ENCODE assay signal across 16 cellular contexts in genomic region chr20:63163596-63164560, GRCh38. TPM values are rescaled to one million over a fixed set of nuclear protein-coding genes. Genes with fewer than 3 reads are reported as not detected.
DNase-seq lines count a peak whose midpoint lies in the region; ATAC-seq and TF ChIP-seq lines count a peak whose summit lies in the region.
"Had no signal": no experiment of that assay in that cellular context is flagged by ENCODE, and none has a peak within 500 bp of the region (broad histone marks: within the 10 kb centered on the region; RNA-seq: fewer than 3 reads in every experiment).

No MANE protein-coding gene starts in this region.

- no peaks in the 10 kb centered on the region for H3F3A ChIP-seq in neural cell (ENCODE audit: insufficient read depth, low read length, poor library complexity, severe bottlenecking)

- 53% methylated on average over 6 of the region's 18 CpGs for WGBS in right lobe of liver (ENCODE audit: insufficient coverage, low coverage, low lambda C conversion rate, missing lambda C conversion rate)

- H3K79me2 ChIP-seq in neural cell (replicated peaks; ENCODE audit: insufficient read depth, low read length), result no peaks in the 10 kb centered on the region

- no peak for ATAC-seq in right lobe of liver
- ATAC-seq: HCT116 had no signal

- no peaks in the 10 kb centered on the region for H3K9me2 ChIP-seq in neural cell (ENCODE audit: insufficient read depth, low read length)

- no peaks in the 10 kb centered on the region for H3K36me3 Mint-ChIP-seq in brain
- H3K36me3 Mint-ChIP-seq in osteocyte (ENCODE audit: unreplicated experiment), result no peaks in the 10 kb centered on the region

- H3K9me3 ChIP-seq in BLaER1 treated with 17β-estradiol and CSF1 and Interleukin-3, amounts not matched to agents 10 nM and 100 nM (replicated peaks in 1 of 11), result peaks cover 0 to under 1% (median 0%) of the 10 kb centered on the region in 11 experiments; a peak in 1 of 22 replicates
- H3K9me3 ChIP-seq in HEK293 (ENCODE audit: control insufficient read depth, insufficient read depth, low read depth, low read length) (no peaks in the 10 kb centered on the region), neural cell (ENCODE audit: low read length) (no peaks in the 10 kb centered on the region), right lobe of liver (no peaks in the 10 kb centered on the region)
- H3K9me3 ChIP-seq: neutrophil, testis had no signal

- DNase-seq in GM10266 (ENCODE audit: extremely low spot score) (no peak), osteocyte (ENCODE audit: extremely low spot score, unreplicated experiment) (no peak), right lobe of liver (no peak)
- DNase-seq in central memory CD4-positive, alpha-beta T cell, result no peak
- DNase-seq: activated CD4-positive, CD25-positive, alpha-beta regulatory T cell treated with anti-CD3 and anti-CD28 coated beads, Interleukin-2, amount 50 U/mL, for 72 hours; erythroblast; mesendoderm; stimulated activated CD4-positive, alpha-beta T cell treated with anti-CD3 and anti-CD28 coated beads, Interleukin-4, amount 100 ng/mL, for 1 hour; testis had no signal

- peak overlapping the region in 5 of 11 experiments; percentile 16 to 74 (median 60); a peak in 10 of 22 replicates for H3K9ac ChIP-seq in BLaER1 treated with 17β-estradiol and CSF1 and Interleukin-3, amounts not matched to agents 10 nM and 100 nM
- peak overlapping the region; percentile 56 for H3K9ac ChIP-seq in neural cell (ENCODE audit: low read length)

- H3K4me3 Mint-ChIP-seq in brain (peak overlapping the region; percentile 15 to 56 (median 30)), osteocyte (ENCODE audit: unreplicated experiment) (no peak overlapping the region)

- H3K27ac ChIP-seq in BLaER1 treated with 17β-estradiol and CSF1 and Interleukin-3, amounts not matched to agents 10 nM and 100 nM, result peak overlapping the region in 5 of 11 experiments; percentile 20 to 61 (median 47); a peak in 8 of 22 replicates
- H3K27ac ChIP-seq in HEK293 (ENCODE audit: extremely low read depth, low read depth, low read length) (no peak overlapping the region), neural cell (ENCODE audit: low read length) (peak overlapping the region; percentile 82), right lobe of liver (no peak overlapping the region)
- H3K27ac ChIP-seq: coronary artery, neutrophil, testis had no signal

- CTCF ChIA-PET in HEK293 (lab: Yijun Ruan, JAX), result no interaction called here

- peak overlapping the region; percentile 12 to 93 (median 76) for H3K27ac Mint-ChIP-seq in brain
- no peak overlapping the region for H3K27ac Mint-ChIP-seq in osteocyte (ENCODE audit: unreplicated experiment)

- intact Hi-C loops in right lobe of liver (cut with DNase I), result no loop called here

- peaks cover 7% of the 10 kb centered on the region for H3K27me3 Mint-ChIP-seq in brain
- peaks cover 15% of the 10 kb centered on the region for H3K27me3 Mint-ChIP-seq in osteocyte (ENCODE audit: unreplicated experiment)

- H3K9me3 Mint-ChIP-seq in brain, result peaks cover 0 to 3% (median 0%) of the 10 kb centered on the region in 5 experiments
- H3K9me3 Mint-ChIP-seq in osteocyte (ENCODE audit: unreplicated experiment), result no peaks in the 10 kb centered on the region

- no peaks in the 10 kb centered on the region for H3K36me3 ChIP-seq in BLaER1 treated with 17β-estradiol and CSF1 and Interleukin-3, amounts not matched to agents 10 nM and 100 nM
- no peaks in the 10 kb centered on the region for H3K36me3 ChIP-seq in HEK293 (ENCODE audit: control insufficient read depth in 2 of 2, insufficient read depth in 1 of 2, low read length in 2 of 2)
- no peaks in the 10 kb centered on the region for H3K36me3 ChIP-seq in neural cell (ENCODE audit: insufficient read depth, low read length)
- H3K36me3 ChIP-seq in right lobe of liver, result no peaks in the 10 kb centered on the region
- H3K36me3 ChIP-seq: neutrophil had no signal

- H3K4me3 ChIP-seq in BLaER1 treated with 17β-estradiol and CSF1 and Interleukin-3, amounts not matched to agents 10 nM and 100 nM, result peak overlapping the region in 5 of 10 experiments; percentile 2 to 60 (median 49); a peak in 7 of 20 replicates
- H3K4me3 ChIP-seq in HEK293 (ENCODE audit: low read depth, low read length) (no peak overlapping the region), neural cell (ENCODE audit: low read length) (peak overlapping the region; percentile 51), right lobe of liver (no peak overlapping the region)
- H3K4me3 ChIP-seq: coronary artery, testis had no signal

- no peak for TF ChIP-seq CTCF in HEK293 (tag by site-specific recombination; IDR thresholded peaks at IDR 0.05)
- no peak for TF ChIP-seq CTCF in brain (conservative IDR thresholded peaks at IDR 0.05)
- TF ChIP-seq CTCF in neural cell (IDR thresholded peaks at IDR 0.05; ENCODE audit: poor library complexity, severe bottlenecking), result no peak
- TF ChIP-seq CTCF in GM10266 (IDR thresholded peaks at IDR 0.05; ENCODE audit: control insufficient read depth, insufficient read depth, low read depth, missing control alignments), result no peak
- no peak for TF ChIP-seq CTCF in osteocyte (IDR thresholded peaks at IDR 0.05)
- no peak for TF ChIP-seq CTCF in right lobe of liver (IDR thresholded peaks at IDR 0.05)

- H3K27me3 ChIP-seq in BLaER1 treated with 17β-estradiol and CSF1 and Interleukin-3, amounts not matched to agents 10 nM and 100 nM, result peaks cover 0 to 34% (median 0%) of the 10 kb centered on the region in 11 experiments; a peak in 7 of 22 replicates
- H3K27me3 ChIP-seq in neural cell (ENCODE audit: insufficient read depth, low read depth, low read length), result no peaks in the 10 kb centered on the region
- no peaks in the 10 kb centered on the region for H3K27me3 ChIP-seq in right lobe of liver
- H3K27me3 ChIP-seq: testis had no signal

- H2AFZ ChIP-seq in neural cell (ENCODE audit: low read depth, low read length), result no peak overlapping the region

- peaks cover 0 to 36% (median 0%) of the 10 kb centered on the region in 11 experiments; a peak in 4 of 22 replicates for H4K20me1 ChIP-seq in BLaER1 treated with 17β-estradiol and CSF1 and Interleukin-3, amounts not matched to agents 10 nM and 100 nM
- H4K20me1 ChIP-seq in neural cell (ENCODE audit: insufficient read depth), result no peaks in the 10 kb centered on the region

- no peak for TF ChIP-seq POLR2A in right lobe of liver (IDR thresholded peaks at IDR 0.05)

- H3K4me1 ChIP-seq in BLaER1 treated with 17β-estradiol and CSF1 and Interleukin-3, amounts not matched to agents 10 nM and 100 nM, result peaks cover 45 to 98% (median 93%) of the 10 kb centered on the region in 10 experiments
- H3K4me1 ChIP-seq in HEK293 (ENCODE audit: control insufficient read depth, insufficient read depth, low read length) (no peaks in the 10 kb centered on the region), right lobe of liver (no peaks in the 10 kb centered on the region)
- H3K4me1 ChIP-seq: testis had no signal

- peak; percentile 41 for TF ChIP-seq EP300 in neural cell (conservative IDR thresholded peaks at IDR 0.05; ENCODE audit: poor library complexity, severe bottlenecking)

- POLR2A ChIA-PET in HEK293 (lab: Yijun Ruan, JAX), result no interaction called here

- no peak for TF ChIP-seq RAD21 in neural cell (conservative IDR thresholded peaks at IDR 0.05)

- H3K4me2 ChIP-seq in BLaER1 treated with 17β-estradiol and CSF1 and Interleukin-3, amounts not matched to agents 10 nM and 100 nM, result peak overlapping the region; percentile 54 to 99 (median 87)
- peak overlapping the region; percentile 10 for H3K4me2 ChIP-seq in neural cell (ENCODE audit: low read length)

- peaks cover 29% of the 10 kb centered on the region for H3K4me1 Mint-ChIP-seq in brain
- no peaks in the 10 kb centered on the region for H3K4me1 Mint-ChIP-seq in osteocyte (ENCODE audit: unreplicated experiment)

TF ChIP-seq in neural cell, 6 proteins besides CTCF, POLR2A, EP300 and RAD21:
- TF ChIP-seq MXI1 (conservative IDR thresholded peaks at IDR 0.05; ENCODE audit: poor library complexity, severe bottlenecking) (peak; percentile 45), TAF1 (IDR thresholded peaks at IDR 0.05; ENCODE audit: low read depth) (no peak), POLR2AphosphoS5 (IDR thresholded peaks at IDR 0.05) (peak; percentile 48), EZH2 (IDR thresholded peaks at IDR 0.05; ENCODE audit: borderline replicate concordance, insufficient read depth, low read length, poor library complexity, severe bottlenecking) (no peak), SMC3 (conservative IDR thresholded peaks at IDR 0.05; ENCODE audit: poor library complexity) (peak; percentile 18), REST (IDR thresholded peaks at IDR 0.05; ENCODE audit: borderline replicate concordance) (peak; percentile 19)

RNA-seq across cellular contexts. Expression of gene YTHDF1, which starts 52.1 kb away (rescaled TPM):
- polyA plus RNA-seq in brain (ENCODE audit: insufficient read depth, low read depth, low replicate concordance) (41.3 TPM), neural cell (36.9 and 38.2 TPM in 2 replicates)
- polyA minus RNA-seq in neural cell, result 30.9 and 33.9 TPM in 2 replicates
- total RNA-seq in osteocyte (44.9 and 46.8 TPM in 2 replicates), right lobe of liver (10 to 100 TPM; 16.4 to 23.6 (median 21.1) TPM)
